In genomic region chr14:81172881-81173280, GRCh38 we compare ENCODE assay signal across 13 cellular contexts. TPM values are rescaled to one million over a fixed set of nuclear protein-coding genes. Genes with fewer than 3 reads are reported as not detected.
DNase-seq lines count a peak whose midpoint lies in the region; ATAC-seq, FAIRE-seq and TF ChIP-seq lines count a peak whose summit lies in the region.
"Had no signal": no experiment of that assay in that cellular context is flagged by ENCODE, and none has a peak within 500 bp of the region (broad histone marks: within the 10 kb centered on the region; RNA-seq: fewer than 3 reads in every experiment).

No MANE protein-coding gene starts in this region.

- H3K27ac Mint-ChIP-seq in dendritic cell treated with granulocyte-macrophage colony-stimulating factor and Interleukin-4, amounts not matched to agents 40 ng/mL and 50 ng/mL, for 4 days = peak overlapping the region; percentile 71

- intact Hi-C loops in dendritic cell treated with granulocyte-macrophage colony-stimulating factor and Interleukin-4, amounts not matched to agents 40 ng/mL and 50 ng/mL, for 4 days (cut with micrococcal nuclease) = no loop called here
- intact Hi-C loops in adrenal gland (cut with DNase I) = no loop called here

- peaks cover 72% of the 10 kb centered on the region for H3K4me1 Mint-ChIP-seq in dendritic cell treated with granulocyte-macrophage colony-stimulating factor and Interleukin-4, amounts not matched to agents 40 ng/mL and 50 ng/mL, for 4 days (ENCODE audit: low read depth)

- H3K27ac ChIP-seq in caudate nucleus (ENCODE audit: low read depth, low read length) = no peak overlapping the region
- H3K27ac ChIP-seq in adrenal gland = no peak overlapping the region
- H3K27ac ChIP-seq: BLaER1, brain microvascular endothelial cell, testis had no signal

- H3K4me3 ChIP-seq in adrenal gland = no peak overlapping the region
- H3K4me3 ChIP-seq: BLaER1, testis had no signal

- no peaks in the 10 kb centered on the region for H3K27me3 Mint-ChIP-seq in dendritic cell treated with granulocyte-macrophage colony-stimulating factor and Interleukin-4, amounts not matched to agents 40 ng/mL and 50 ng/mL, for 4 days

- no peak for FAIRE-seq in urothelium cell line (lab: Jason Lieb, UNC)

- H3K36me3 Mint-ChIP-seq in dendritic cell treated with granulocyte-macrophage colony-stimulating factor and Interleukin-4, amounts not matched to agents 40 ng/mL and 50 ng/mL, for 4 days (ENCODE audit: low read depth) = peaks cover 10% of the 10 kb centered on the region

- 84 to 91% (median 89%) methylated on average over 3 of the region's 3 CpGs for WGBS in adrenal gland, 4 donors

- no peak for TF ChIP-seq POLR2A in adrenal gland (IDR thresholded peaks at IDR 0.05)

- H3K4me3 Mint-ChIP-seq in dendritic cell treated with granulocyte-macrophage colony-stimulating factor and Interleukin-4, amounts not matched to agents 40 ng/mL and 50 ng/mL, for 4 days = no peak overlapping the region

- H3K9me3 ChIP-seq in adrenal gland (replicated peaks in 1 of 3) = no peaks in the 10 kb centered on the region
- H3K9me3 ChIP-seq: BLaER1, testis had no signal

- DNase-seq in GM04503 (ENCODE audit: low read depth) (peak; percentile 25), urothelium cell line (ENCODE audit: low spot score) (no peak), iPS-NIHi11 (ENCODE audit: low spot score) (no peak), caudate nucleus (lab: John Stamatoyannopoulos, UW) (no peak), adrenal gland (no peak)
- DNase-seq: brain microvascular endothelial cell, NCI-H2227 treated with DMSO at 0.1 percent for 48 hours, retina, testis had no signal

- H3K4me1 ChIP-seq in adrenal gland (replicated peaks in 1 of 2) = peaks cover 13 to 35% of the 10 kb centered on the region in 2 donors

- H3K27me3 ChIP-seq in adrenal gland = no peaks in the 10 kb centered on the region
- H3K27me3 ChIP-seq: BLaER1, brain microvascular endothelial cell, testis had no signal

- H3K36me3 ChIP-seq in adrenal gland (replicated peaks in 1 of 2) = no peaks in the 10 kb centered on the region
- H3K36me3 ChIP-seq: brain microvascular endothelial cell had no signal

- TF ChIP-seq CTCF in adrenal gland (IDR thresholded peaks at IDR 0.05) = no peak

- ATAC-seq in GM19468 (IDR thresholded peaks at IDR 0.05; ENCODE audit: extremely low read depth, unreplicated experiment) (peak; percentile 21), HG03095 (IDR thresholded peaks at IDR 0.05; ENCODE audit: unreplicated experiment) (peak; percentile 30)

- no peaks in the 10 kb centered on the region for H3K9me3 Mint-ChIP-seq in dendritic cell treated with granulocyte-macrophage colony-stimulating factor and Interleukin-4, amounts not matched to agents 40 ng/mL and 50 ng/mL, for 4 days

RNA-seq across cellular contexts. Expression of gene GTF2A1, which starts 47.9 kb away (rescaled TPM):
- total RNA-seq in adrenal gland = 10 to 100 TPM; 18.9 to 51.4 (median 29.4) TPM
- 10 to 100 TPM in 1 of 3 donors, 1 to 10 TPM in 2; 4.3 to 41.2 (median 5.1) TPM for polyA plus RNA-seq in adrenal gland
